ENCODE assay signal across 1 cellular context in the genomic region with DNA sequence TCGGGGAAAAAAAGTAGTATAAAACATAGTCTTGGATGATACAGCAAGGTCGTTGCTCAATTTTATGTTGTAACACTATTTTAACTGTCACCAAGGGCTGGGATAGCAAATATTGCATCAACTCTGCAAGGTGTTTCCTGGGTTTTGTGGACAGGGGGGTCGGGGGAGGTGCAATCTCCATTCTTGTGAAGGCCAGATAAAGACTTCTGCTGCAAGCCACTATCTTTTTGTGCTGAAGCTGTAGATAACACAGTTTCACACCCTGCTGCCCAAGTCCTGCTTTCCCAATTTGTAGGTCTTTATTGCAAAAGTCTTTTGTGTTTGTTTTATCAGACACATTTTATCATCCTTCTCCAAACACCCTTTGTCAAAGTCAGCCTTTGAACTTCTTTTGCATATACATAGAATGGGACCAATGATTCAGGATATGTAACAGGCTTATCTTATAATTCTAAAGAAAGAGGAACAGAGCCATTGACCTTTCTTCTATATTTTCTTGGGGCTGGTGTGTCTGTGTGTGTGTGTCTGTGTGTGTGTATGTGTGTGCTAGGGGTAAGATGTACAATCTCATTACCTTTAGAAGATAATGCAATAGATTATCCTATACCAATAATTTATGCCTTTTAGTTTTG.
TF ChIP-seq lines count a peak whose summit lies in the region.

No MANE protein-coding gene starts in this region.

TF ChIP-seq in K562, 482 proteins besides CTCF, POLR2A, EP300 and RAD21 (continued from another document and continues in another):
- TF ChIP-seq, protein P1, sequence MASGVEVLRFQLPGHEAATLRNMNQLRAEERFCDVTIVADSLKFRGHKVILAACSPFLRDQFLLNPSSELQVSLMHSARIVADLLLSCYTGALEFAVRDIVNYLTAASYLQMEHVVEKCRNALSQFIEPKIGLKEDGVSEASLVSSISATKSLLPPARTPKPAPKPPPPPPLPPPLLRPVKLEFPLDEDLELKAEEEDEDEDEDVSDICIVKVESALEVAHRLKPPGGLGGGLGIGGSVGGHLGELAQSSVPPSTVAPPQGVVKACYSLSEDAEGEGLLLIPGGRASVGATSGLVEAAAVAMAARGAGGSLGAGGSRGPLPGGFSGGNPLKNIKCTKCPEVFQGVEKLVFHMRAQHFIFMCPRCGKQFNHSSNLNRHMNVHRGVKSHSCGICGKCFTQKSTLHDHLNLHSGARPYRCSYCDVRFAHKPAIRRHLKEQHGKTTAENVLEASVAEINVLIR (CRISPR knock-in tag; IDR thresholded peaks at IDR 0.05): peak; percentile 66; the same call in 1 of the 2 replicates
- TF ChIP-seq FOXA1 (IDR thresholded peaks at IDR 0.05; ENCODE audit: borderline replicate concordance): peak; percentile 47; the same call in 1 of the 2 replicates
- TF ChIP-seq, protein P2, sequence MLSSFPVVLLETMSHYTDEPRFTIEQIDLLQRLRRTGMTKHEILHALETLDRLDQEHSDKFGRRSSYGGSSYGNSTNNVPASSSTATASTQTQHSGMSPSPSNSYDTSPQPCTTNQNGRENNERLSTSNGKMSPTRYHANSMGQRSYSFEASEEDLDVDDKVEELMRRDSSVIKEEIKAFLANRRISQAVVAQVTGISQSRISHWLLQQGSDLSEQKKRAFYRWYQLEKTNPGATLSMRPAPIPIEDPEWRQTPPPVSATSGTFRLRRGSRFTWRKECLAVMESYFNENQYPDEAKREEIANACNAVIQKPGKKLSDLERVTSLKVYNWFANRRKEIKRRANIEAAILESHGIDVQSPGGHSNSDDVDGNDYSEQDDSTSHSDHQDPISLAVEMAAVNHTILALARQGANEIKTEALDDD (IDR thresholded peaks at IDR 0.05): peak; percentile 70
- TF ChIP-seq, protein P3, sequence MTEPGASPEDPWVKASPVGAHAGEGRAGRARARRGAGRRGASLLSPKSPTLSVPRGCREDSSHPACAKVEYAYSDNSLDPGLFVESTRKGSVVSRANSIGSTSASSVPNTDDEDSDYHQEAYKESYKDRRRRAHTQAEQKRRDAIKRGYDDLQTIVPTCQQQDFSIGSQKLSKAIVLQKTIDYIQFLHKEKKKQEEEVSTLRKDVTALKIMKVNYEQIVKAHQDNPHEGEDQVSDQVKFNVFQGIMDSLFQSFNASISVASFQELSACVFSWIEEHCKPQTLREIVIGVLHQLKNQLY (CRISPR knock-in tag; conservative IDR thresholded peaks at IDR 0.05): no peak
- no peak for TF ChIP-seq GTF2A2 (tag; IDR thresholded peaks at IDR 0.05)
- TF ChIP-seq ESRRA (IDR thresholded peaks at IDR 0.05; ENCODE audit: borderline replicate concordance, low read depth): peak; percentile 91
- peak; percentile 91 for TF ChIP-seq ELF4 (CRISPR knock-in tag; IDR thresholded peaks at IDR 0.05)
- TF ChIP-seq HLTF (IDR thresholded peaks at IDR 0.05): peak; percentile 90
- TF ChIP-seq CREB1 (IDR thresholded peaks at IDR 0.05): peak; percentile 83
- peak; percentile 34; the same call in 1 of the 2 replicates for TF ChIP-seq CREB1 (CRISPR knock-in tag; IDR thresholded peaks at IDR 0.05)
- TF ChIP-seq L3MBTL2 (IDR thresholded peaks at IDR 0.05): peak; percentile 78
- TF ChIP-seq DDX20 (tag; IDR thresholded peaks at IDR 0.05; ENCODE audit: low read depth): peak; percentile 70
- no peak for TF ChIP-seq HDAC6 (IDR thresholded peaks at IDR 0.05; ENCODE audit: low read depth, low read length)
- TF ChIP-seq HEY1 (CRISPR knock-in tag; IDR thresholded peaks at IDR 0.05; ENCODE audit: borderline replicate concordance): peak; percentile 95
- peak; percentile 72 for TF ChIP-seq GABPA (tag; conservative IDR thresholded peaks at IDR 0.05; ENCODE audit: low read depth)
- no peak; the same call in 1 of the 2 replicates for TF ChIP-seq NR4A1 (CRISPR knock-in tag; IDR thresholded peaks at IDR 0.05)
- peak; percentile 97 for TF ChIP-seq NR4A1 (tag; IDR thresholded peaks at IDR 0.05)
- TF ChIP-seq, protein P4, sequence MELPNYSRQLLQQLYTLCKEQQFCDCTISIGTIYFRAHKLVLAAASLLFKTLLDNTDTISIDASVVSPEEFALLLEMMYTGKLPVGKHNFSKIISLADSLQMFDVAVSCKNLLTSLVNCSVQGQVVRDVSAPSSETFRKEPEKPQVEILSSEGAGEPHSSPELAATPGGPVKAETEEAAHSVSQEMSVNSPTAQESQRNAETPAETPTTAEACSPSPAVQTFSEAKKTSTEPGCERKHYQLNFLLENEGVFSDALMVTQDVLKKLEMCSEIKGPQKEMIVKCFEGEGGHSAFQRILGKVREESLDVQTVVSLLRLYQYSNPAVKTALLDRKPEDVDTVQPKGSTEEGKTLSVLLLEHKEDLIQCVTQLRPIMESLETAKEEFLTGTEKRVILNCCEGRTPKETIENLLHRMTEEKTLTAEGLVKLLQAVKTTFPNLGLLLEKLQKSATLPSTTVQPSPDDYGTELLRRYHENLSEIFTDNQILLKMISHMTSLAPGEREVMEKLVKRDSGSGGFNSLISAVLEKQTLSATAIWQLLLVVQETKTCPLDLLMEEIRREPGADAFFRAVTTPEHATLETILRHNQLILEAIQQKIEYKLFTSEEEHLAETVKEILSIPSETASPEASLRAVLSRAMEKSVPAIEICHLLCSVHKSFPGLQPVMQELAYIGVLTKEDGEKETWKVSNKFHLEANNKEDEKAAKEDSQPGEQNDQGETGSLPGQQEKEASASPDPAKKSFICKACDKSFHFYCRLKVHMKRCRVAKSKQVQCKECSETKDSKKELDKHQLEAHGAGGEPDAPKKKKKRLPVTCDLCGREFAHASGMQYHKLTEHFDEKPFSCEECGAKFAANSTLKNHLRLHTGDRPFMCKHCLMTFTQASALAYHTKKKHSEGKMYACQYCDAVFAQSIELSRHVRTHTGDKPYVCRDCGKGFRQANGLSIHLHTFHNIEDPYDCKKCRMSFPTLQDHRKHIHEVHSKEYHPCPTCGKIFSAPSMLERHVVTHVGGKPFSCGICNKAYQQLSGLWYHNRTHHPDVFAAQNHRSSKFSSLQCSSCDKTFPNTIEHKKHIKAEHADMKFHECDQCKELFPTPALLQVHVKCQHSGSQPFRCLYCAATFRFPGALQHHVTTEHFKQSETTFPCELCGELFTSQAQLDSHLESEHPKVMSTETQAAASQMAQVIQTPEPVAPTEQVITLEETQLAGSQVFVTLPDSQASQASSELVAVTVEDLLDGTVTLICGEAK (IDR thresholded peaks at IDR 0.05): peak; percentile 45; the same call in 1 of the 2 replicates
- TF ChIP-seq, protein P4 (CRISPR knock-in tag; IDR thresholded peaks at IDR 0.05): no peak
- TF ChIP-seq GATA2 (CRISPR knock-in tag; IDR thresholded peaks at IDR 0.05): peak; percentile 99
- no peak for TF ChIP-seq PTRF (tag; IDR thresholded peaks at IDR 0.05)
- TF ChIP-seq NCOA1 (IDR thresholded peaks at IDR 0.05; ENCODE audit: low read depth): peak; percentile 97
- peak; percentile 13 for TF ChIP-seq ASH1L (IDR thresholded peaks at IDR 0.05; ENCODE audit: borderline replicate concordance, low read depth, partially characterized antibody)
- TF ChIP-seq, protein P5, sequence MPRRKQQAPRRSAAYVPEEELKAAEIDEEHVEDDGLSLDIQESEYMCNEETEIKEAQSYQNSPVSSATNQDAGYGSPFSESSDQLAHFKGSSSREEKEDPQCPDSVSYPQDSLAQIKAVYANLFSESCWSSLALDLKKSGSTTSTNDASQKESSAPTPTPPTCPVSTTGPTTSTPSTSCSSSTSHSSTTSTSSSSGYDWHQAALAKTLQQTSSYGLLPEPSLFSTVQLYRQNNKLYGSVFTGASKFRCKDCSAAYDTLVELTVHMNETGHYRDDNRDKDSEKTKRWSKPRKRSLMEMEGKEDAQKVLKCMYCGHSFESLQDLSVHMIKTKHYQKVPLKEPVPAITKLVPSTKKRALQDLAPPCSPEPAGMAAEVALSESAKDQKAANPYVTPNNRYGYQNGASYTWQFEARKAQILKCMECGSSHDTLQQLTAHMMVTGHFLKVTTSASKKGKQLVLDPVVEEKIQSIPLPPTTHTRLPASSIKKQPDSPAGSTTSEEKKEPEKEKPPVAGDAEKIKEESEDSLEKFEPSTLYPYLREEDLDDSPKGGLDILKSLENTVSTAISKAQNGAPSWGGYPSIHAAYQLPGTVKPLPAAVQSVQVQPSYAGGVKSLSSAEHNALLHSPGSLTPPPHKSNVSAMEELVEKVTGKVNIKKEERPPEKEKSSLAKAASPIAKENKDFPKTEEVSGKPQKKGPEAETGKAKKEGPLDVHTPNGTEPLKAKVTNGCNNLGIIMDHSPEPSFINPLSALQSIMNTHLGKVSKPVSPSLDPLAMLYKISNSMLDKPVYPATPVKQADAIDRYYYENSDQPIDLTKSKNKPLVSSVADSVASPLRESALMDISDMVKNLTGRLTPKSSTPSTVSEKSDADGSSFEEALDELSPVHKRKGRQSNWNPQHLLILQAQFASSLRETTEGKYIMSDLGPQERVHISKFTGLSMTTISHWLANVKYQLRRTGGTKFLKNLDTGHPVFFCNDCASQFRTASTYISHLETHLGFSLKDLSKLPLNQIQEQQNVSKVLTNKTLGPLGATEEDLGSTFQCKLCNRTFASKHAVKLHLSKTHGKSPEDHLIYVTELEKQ (CRISPR knock-in tag; IDR thresholded peaks at IDR 0.05): peak; percentile 75
- no peak for TF ChIP-seq ZNF431 (CRISPR knock-in tag; IDR thresholded peaks at IDR 0.05)
- TF ChIP-seq STAT5A (IDR thresholded peaks at IDR 0.05; ENCODE audit: borderline replicate concordance, low read length): peak; percentile 99
- TF ChIP-seq C11orf30 (IDR thresholded peaks at IDR 0.05; ENCODE audit: low read depth): peak; percentile 72
- TF ChIP-seq KLF6 (CRISPR knock-in tag; IDR thresholded peaks at IDR 0.05; ENCODE audit: borderline replicate concordance): peak; percentile 88
- TF ChIP-seq CBX3 (IDR thresholded peaks at IDR 0.05; ENCODE audit: borderline replicate concordance in 1 of 2, low read length in 2 of 2): peak in 1 of 2 experiments; percentile 87; a peak in 2 of 3 replicates
- TF ChIP-seq, protein P6, sequence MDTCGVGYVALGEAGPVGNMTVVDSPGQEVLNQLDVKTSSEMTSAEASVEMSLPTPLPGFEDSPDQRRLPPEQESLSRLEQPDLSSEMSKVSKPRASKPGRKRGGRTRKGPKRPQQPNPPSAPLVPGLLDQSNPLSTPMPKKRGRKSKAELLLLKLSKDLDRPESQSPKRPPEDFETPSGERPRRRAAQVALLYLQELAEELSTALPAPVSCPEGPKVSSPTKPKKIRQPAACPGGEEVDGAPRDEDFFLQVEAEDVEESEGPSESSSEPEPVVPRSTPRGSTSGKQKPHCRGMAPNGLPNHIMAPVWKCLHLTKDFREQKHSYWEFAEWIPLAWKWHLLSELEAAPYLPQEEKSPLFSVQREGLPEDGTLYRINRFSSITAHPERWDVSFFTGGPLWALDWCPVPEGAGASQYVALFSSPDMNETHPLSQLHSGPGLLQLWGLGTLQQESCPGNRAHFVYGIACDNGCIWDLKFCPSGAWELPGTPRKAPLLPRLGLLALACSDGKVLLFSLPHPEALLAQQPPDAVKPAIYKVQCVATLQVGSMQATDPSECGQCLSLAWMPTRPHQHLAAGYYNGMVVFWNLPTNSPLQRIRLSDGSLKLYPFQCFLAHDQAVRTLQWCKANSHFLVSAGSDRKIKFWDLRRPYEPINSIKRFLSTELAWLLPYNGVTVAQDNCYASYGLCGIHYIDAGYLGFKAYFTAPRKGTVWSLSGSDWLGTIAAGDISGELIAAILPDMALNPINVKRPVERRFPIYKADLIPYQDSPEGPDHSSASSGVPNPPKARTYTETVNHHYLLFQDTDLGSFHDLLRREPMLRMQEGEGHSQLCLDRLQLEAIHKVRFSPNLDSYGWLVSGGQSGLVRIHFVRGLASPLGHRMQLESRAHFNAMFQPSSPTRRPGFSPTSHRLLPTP (IDR thresholded peaks at IDR 0.05; ENCODE audit: borderline replicate concordance, extremely low read depth, insufficient read length): no peak
